Comparison of ENCODE assay signal across 1 cellular context in genomic region chr9:114154597-114155102, GRCh38.
TF ChIP-seq lines count a peak whose summit lies in the region.

No MANE protein-coding gene starts in this region.

TF ChIP-seq in GM23338, 12 proteins besides CTCF, POLR2A, EP300 and RAD21 (continued from another document):
- no peak for TF ChIP-seq ZNF462 (CRISPR knock-in tag; IDR thresholded peaks at IDR 0.05)
